In the genomic region with DNA sequence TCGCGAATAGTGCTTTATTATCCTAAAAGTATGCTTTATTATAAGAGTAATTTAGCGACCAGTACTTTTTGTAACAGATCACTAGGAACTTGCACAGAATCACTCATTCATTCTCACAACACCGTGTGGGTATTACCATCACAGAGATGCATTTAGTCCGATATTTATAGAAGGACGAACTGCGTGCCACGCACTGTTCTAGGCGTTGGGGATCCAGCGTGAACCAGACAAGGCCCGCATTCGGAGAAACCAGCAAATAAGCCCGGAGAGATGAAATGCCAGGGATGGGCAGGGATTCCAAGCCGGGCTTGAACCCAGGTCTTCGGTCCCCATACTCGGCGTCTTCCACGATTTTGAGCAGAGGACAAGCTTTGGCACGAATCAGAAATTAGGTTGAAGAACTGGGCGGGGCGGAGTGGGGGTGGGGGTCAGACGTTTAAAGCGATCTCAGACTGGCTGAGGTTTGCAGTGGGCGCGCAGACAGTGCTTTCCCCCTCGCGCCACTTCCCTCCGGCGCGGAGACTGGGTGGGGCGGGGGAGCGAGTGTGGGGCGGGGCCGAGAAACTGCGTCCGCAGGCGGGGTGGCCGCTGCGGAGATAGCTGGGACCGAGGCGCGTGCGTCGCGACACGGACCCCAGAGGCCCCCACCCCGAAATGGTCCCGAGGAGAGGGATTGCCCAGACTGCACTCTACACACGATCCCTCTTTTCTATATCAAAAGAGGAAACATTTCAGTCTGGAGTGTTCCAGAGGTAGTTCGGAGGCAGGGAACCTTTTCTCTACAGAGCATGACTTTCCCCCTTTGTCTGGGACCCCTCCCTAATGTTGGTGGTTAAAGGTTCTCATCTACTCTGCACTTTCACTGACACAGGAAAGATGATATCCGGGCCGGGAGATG, we compare ENCODE assay signal across 8 cellular contexts. TPM values are rescaled to one million over a fixed set of nuclear protein-coding genes. Genes with fewer than 3 reads are reported as not detected.
DNase-seq lines count a peak whose midpoint lies in the region; ATAC-seq and TF ChIP-seq lines count a peak whose summit lies in the region.

No MANE protein-coding gene starts in this region.

- peaks cover 12 to 91% (median 74%) of the 10 kb centered on the region in 6 donors for H3K4me1 ChIP-seq in spleen

- peak overlapping the region; percentile 98 for H3K27ac Mint-ChIP-seq in activated naive CD4-positive, alpha-beta T cell treated with anti-CD3 and anti-CD28 coated beads, Interleukin-2, amount 10 ng/mL, durations not matched to agents 7 days and 5 days

- CTCF ChIA-PET in activated naive CD4-positive, alpha-beta T cell treated with anti-CD3 and anti-CD28 coated beads, Interleukin-2, amount 10 ng/mL, durations not matched to agents 7 days and 5 days (lab: Charles Lee): interaction anchor here (1.0 to 1.5 kb wide), 7 partner anchors 12 to 266 kb away, joined by 3 to 7 read pairs (median 3); no protein-coding TSS in a partner anchor

- H3K4me3 Mint-ChIP-seq in activated naive CD4-positive, alpha-beta T cell treated with anti-CD3 and anti-CD28 coated beads, Interleukin-2, amount 10 ng/mL, durations not matched to agents 7 days and 5 days: peak overlapping the region; percentile 97

- no peaks in the 10 kb centered on the region for H3K9me3 ChIP-seq in spleen

- H3K9me3 Mint-ChIP-seq in activated naive CD4-positive, alpha-beta T cell treated with anti-CD3 and anti-CD28 coated beads, Interleukin-2, amount 10 ng/mL, durations not matched to agents 7 days and 5 days: no peaks in the 10 kb centered on the region

- peaks cover 35% of the 10 kb centered on the region for H3K36me3 Mint-ChIP-seq in activated naive CD4-positive, alpha-beta T cell treated with anti-CD3 and anti-CD28 coated beads, Interleukin-2, amount 10 ng/mL, durations not matched to agents 7 days and 5 days

- TF ChIP-seq POLR2A in spleen (IDR thresholded peaks at IDR 0.05): peak in 2 of 3 donors; percentile 53 to 69

- WGBS in spleen, 5 donors: 1 to 2% (median 1%) methylated on average over 41 to 52 of the region's 52 CpGs

- H3K4me3 ChIP-seq in iPS-11a (ENCODE audit: low read depth, low read length) (peak overlapping the region; percentile 66), spleen (peak overlapping the region; percentile 64 to 89 (median 73))

- peak overlapping the region; percentile 91 to 98 (median 94) for H3K27ac ChIP-seq in spleen

- intact Hi-C loops in spleen (cut with DNase I; ENCODE audit: low total_unique reads): loop anchor here (10.0 kb wide), 1 partner anchor 256 kb away; no protein-coding TSS in a partner anchor

- no peak for TF ChIP-seq CTCF in spleen (IDR thresholded peaks at IDR 0.05 in 8 of 11, conservative IDR thresholded peaks at IDR 0.05 in 3 of 11)

- H3K36me3 ChIP-seq in spleen: peaks cover 0 to 29% (median 15%) of the 10 kb centered on the region in 6 donors

- peaks cover 0 to 11% (median 4%) of the 10 kb centered on the region in 7 donors for H3K27me3 ChIP-seq in spleen (replicated peaks in 1 of 7)

- peaks cover 60% of the 10 kb centered on the region for H3K4me1 Mint-ChIP-seq in activated naive CD4-positive, alpha-beta T cell treated with anti-CD3 and anti-CD28 coated beads, Interleukin-2, amount 10 ng/mL, durations not matched to agents 7 days and 5 days

- H3K27me3 Mint-ChIP-seq in activated naive CD4-positive, alpha-beta T cell treated with anti-CD3 and anti-CD28 coated beads, Interleukin-2, amount 10 ng/mL, durations not matched to agents 7 days and 5 days: peaks cover 44% of the 10 kb centered on the region

- DNase-seq in 8988T (peak; percentile 38), SHP77 (lab: John Stamatoyannopoulos, UW) (peak; percentile 39 to 59), spleen (peak; percentile 98), COLO829 (ENCODE audit: low spot score) (no peak)
- DNase-seq in activated naive CD4-positive, alpha-beta T cell treated with anti-CD3 and anti-CD28 coated beads, Interleukin-2, amount 10 ng/mL, durations not matched to agents 7 days and 5 days: peak; percentile 88

- ATAC-seq in HG02763 (IDR thresholded peaks at IDR 0.05; ENCODE audit: unreplicated experiment): peak; percentile 26
- no peak for ATAC-seq in GM21367 (IDR thresholded peaks at IDR 0.05; ENCODE audit: unreplicated experiment)

RNA-seq across cellular contexts. Expression of gene CXCR4, which starts 1.1 kb away (rescaled TPM):
- 100 to 1,000 TPM; 204 to 499 (median 323) TPM for total RNA-seq in spleen
- polyA plus RNA-seq in spleen: 100 to 1,000 TPM; 274 to 626 (median 286) TPM
